In genomic region chr19:43984687-43985000, GRCh38 we compare ENCODE assay signal across 1 cellular context.
TF ChIP-seq lines count a peak whose summit lies in the region.

No MANE protein-coding gene starts in this region.

TF ChIP-seq in GM12878, 131 proteins besides CTCF, POLR2A, EP300 and RAD21:
- TF ChIP-seq NR2F1 (conservative IDR thresholded peaks at IDR 0.05): no peak
- no peak for TF ChIP-seq POU2F2 (IDR thresholded peaks at IDR 0.05; ENCODE audit: borderline replicate concordance, low read depth, low read length)
- no peak for TF ChIP-seq GATAD2B (conservative IDR thresholded peaks at IDR 0.05; ENCODE audit: low read depth)
- TF ChIP-seq MLLT1 (IDR thresholded peaks at IDR 0.05): no peak
- no peak for TF ChIP-seq RBBP5 (conservative IDR thresholded peaks at IDR 0.05)
- TF ChIP-seq TCF3 (IDR thresholded peaks at IDR 0.05; ENCODE audit: borderline replicate concordance, insufficient read depth, low read depth, low read length): no peak
- no peak for TF ChIP-seq ATF7 (IDR thresholded peaks at IDR 0.05; ENCODE audit: low read depth)
- TF ChIP-seq E4F1 (IDR thresholded peaks at IDR 0.05; ENCODE audit: borderline replicate concordance, partially characterized antibody): no peak
- TF ChIP-seq CHD4 (IDR thresholded peaks at IDR 0.05): no peak
- no peak for TF ChIP-seq POLR2AphosphoS5 (IDR thresholded peaks at IDR 0.05; ENCODE audit: low read length)
- TF ChIP-seq E2F4 (IDR thresholded peaks at IDR 0.05; ENCODE audit: low read depth, low read length): no peak
- no peak for TF ChIP-seq ESRRA (IDR thresholded peaks at IDR 0.05; ENCODE audit: low read length)
- TF ChIP-seq RCOR1 (conservative IDR thresholded peaks at IDR 0.05; ENCODE audit: low read depth, low read length): no peak
- TF ChIP-seq SKIL (IDR thresholded peaks at IDR 0.05; ENCODE audit: low read depth, poor library complexity, severe bottlenecking): no peak
- TF ChIP-seq SMC3 (IDR thresholded peaks at IDR 0.05; ENCODE audit: borderline replicate concordance, low read length): no peak
- TF ChIP-seq IRF4 (IDR thresholded peaks at IDR 0.05; ENCODE audit: low read depth, low read length): no peak
- TF ChIP-seq PBX3 (IDR thresholded peaks at IDR 0.05; ENCODE audit: insufficient replicate concordance, low read depth, low read length): no peak
- no peak for TF ChIP-seq TCF7 (IDR thresholded peaks at IDR 0.05; ENCODE audit: borderline replicate concordance)
- TF ChIP-seq MYC (IDR thresholded peaks at IDR 0.05; ENCODE audit: insufficient read depth, insufficient read length, insufficient replicate concordance, low read length, severe bottlenecking): no peak
- no peak for TF ChIP-seq MEF2B (IDR thresholded peaks at IDR 0.05; ENCODE audit: partially characterized antibody, poor library complexity, severe bottlenecking)
TF ChIP-seq in GM12878: peak in this region for 0.
